Comparison of ENCODE assay signal across 15 cellular contexts in the genomic region with DNA sequence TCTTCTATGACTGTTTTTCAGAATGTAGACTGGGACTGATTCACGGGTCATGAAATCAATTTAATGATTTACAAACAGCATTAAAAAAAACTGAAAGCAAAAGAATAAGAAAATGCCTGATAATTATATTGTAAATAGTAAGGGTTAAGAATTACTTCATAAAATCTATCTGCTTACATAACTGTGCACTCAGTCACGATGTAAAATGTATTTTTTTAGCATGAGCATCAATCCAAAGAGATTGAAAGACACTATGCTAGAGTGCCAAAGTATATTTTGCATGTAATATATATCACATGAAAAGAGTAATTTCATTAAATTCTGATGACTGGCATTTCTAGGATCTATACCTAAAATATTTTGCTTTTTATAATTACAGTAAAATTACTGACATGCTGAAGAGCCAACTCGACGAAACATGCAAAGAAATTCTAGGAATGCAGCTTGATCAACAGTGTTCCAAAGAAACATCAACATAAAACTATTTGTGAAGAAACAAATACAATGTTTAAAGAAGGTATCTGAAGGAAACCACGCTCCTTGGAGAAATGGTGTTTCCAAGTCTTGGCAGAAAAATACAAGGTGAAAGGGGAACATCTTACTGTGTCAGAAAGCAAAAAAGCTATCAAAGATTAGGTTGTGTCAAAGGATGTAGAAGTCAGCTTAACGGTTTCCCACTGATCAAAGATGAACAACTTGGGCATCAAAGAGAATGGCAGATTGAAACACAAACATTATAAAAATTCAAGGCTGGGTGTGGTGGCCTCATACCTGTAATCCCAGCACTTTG. TPM values are rescaled to one million over a fixed set of nuclear protein-coding genes. Genes with fewer than 3 reads are reported as not detected.
DNase-seq lines count a peak whose midpoint lies in the region; ATAC-seq, FAIRE-seq and TF ChIP-seq lines count a peak whose summit lies in the region.
"Had no signal": no experiment of that assay in that cellular context is flagged by ENCODE, and none has a peak within 500 bp of the region (broad histone marks: within the 10 kb centered on the region; RNA-seq: fewer than 3 reads in every experiment).

No MANE protein-coding gene starts in this region.

- H3K4me2 ChIP-seq in astrocyte (ENCODE audit: low read length), result peak overlapping the region; percentile 12
- H3K4me2 ChIP-seq: PC-9 had no signal

- no peaks in the 10 kb centered on the region for H3K36me3 Mint-ChIP-seq in CD8-positive, alpha-beta T cell
- H3K36me3 Mint-ChIP-seq in astrocyte (ENCODE audit: low read depth, unreplicated experiment) (no peaks in the 10 kb centered on the region), mesothelial cell of epicardium (no peaks in the 10 kb centered on the region)

- CTCF ChIA-PET in CD8-positive, alpha-beta T cell (lab: Charles Lee), result interaction anchor here (4.2 kb wide), 1 partner anchor 12 kb away, joined by 17 read pairs; no protein-coding TSS in a partner anchor

- H3K27me3 Mint-ChIP-seq in CD8-positive, alpha-beta T cell (ENCODE audit: low read depth), result no peaks in the 10 kb centered on the region
- H3K27me3 Mint-ChIP-seq in astrocyte (ENCODE audit: low read depth, unreplicated experiment) (no peaks in the 10 kb centered on the region), mesothelial cell of epicardium (ENCODE audit: low read depth) (no peaks in the 10 kb centered on the region)

- no peak overlapping the region for H3K27ac Mint-ChIP-seq in CD8-positive, alpha-beta T cell
- H3K27ac Mint-ChIP-seq in astrocyte (ENCODE audit: unreplicated experiment), result peak overlapping the region; percentile 59
- H3K27ac Mint-ChIP-seq in mesothelial cell of epicardium, result peak overlapping the region; percentile 81

- POLR2A ChIA-PET in CD8-positive, alpha-beta T cell (lab: Charles Lee), result no interaction called here

- no peaks in the 10 kb centered on the region for H3K27me3 ChIP-seq in CD8-positive, alpha-beta T cell (ENCODE audit: insufficient read depth, low read length)
- H3K27me3 ChIP-seq in astrocyte (ENCODE audit: insufficient read depth, low read length), result no peaks in the 10 kb centered on the region
- no peaks in the 10 kb centered on the region for H3K27me3 ChIP-seq in small intestine (ENCODE audit: control insufficient read depth in 2 of 2, insufficient read depth in 2 of 2, low read length in 2 of 2)
- H3K27me3 ChIP-seq: foreskin keratinocyte, sigmoid colon had no signal

- no peak for DNase-seq in CD8-positive, alpha-beta T cell
- DNase-seq in HCEC 1CT (peak; percentile 47), astrocyte (ENCODE audit: low read depth) (peak; percentile 25), mesothelial cell of epicardium (ENCODE audit: low spot score in 2 of 2, unreplicated experiment in 2 of 2) (no peak), D721Med (ENCODE audit: insufficient read length, low spot score) (no peak), small intestine (no peak)
- DNase-seq: DMS53, GOT3, NCI-H446, PC-9, sigmoid colon had no signal

- intact Hi-C loops in CD8-positive, alpha-beta T cell (cut with DNase I, micrococcal nuclease), result loop anchor here in 1 of 2 experiments (5.0 kb wide), 1 partner anchor 46 kb away; no protein-coding TSS in a partner anchor

- H2AFZ ChIP-seq in astrocyte (ENCODE audit: low read depth, low read length), result peak overlapping the region; percentile 7
- H2AFZ ChIP-seq: PC-9 had no signal

- H3K36me3 ChIP-seq in CD8-positive, alpha-beta T cell (ENCODE audit: insufficient read depth, low read length), result no peaks in the 10 kb centered on the region
- H3K36me3 ChIP-seq in astrocyte (ENCODE audit: insufficient read depth, low read length) (no peaks in the 10 kb centered on the region), small intestine (ENCODE audit: control insufficient read depth in 2 of 2, insufficient read depth in 2 of 2, low read length in 2 of 2) (no peaks in the 10 kb centered on the region)
- H3K36me3 ChIP-seq: sigmoid colon, thoracic aorta had no signal

- H3K4me1 Mint-ChIP-seq in CD8-positive, alpha-beta T cell (ENCODE audit: low read depth), result peaks cover 18% of the 10 kb centered on the region
- peaks cover 28% of the 10 kb centered on the region for H3K4me1 Mint-ChIP-seq in astrocyte (ENCODE audit: low read depth, unreplicated experiment)
- H3K4me1 Mint-ChIP-seq in mesothelial cell of epicardium, result peaks cover 32% of the 10 kb centered on the region

- H3K9me3 Mint-ChIP-seq in CD8-positive, alpha-beta T cell, result no peaks in the 10 kb centered on the region
- H3K9me3 Mint-ChIP-seq in astrocyte (ENCODE audit: unreplicated experiment), result no peaks in the 10 kb centered on the region
- no peaks in the 10 kb centered on the region for H3K9me3 Mint-ChIP-seq in mesothelial cell of epicardium

- peak; percentile 89 for FAIRE-seq in astrocyte (lab: Jason Lieb, UNC)
- FAIRE-seq in D721Med (lab: Jason Lieb, UNC), result no peak
- FAIRE-seq in small intestine (lab: Jason Lieb, UNC), result no peak
- FAIRE-seq: GM12891 had no signal

- H3K79me2 ChIP-seq in astrocyte (ENCODE audit: insufficient read depth, low read length), result no peaks in the 10 kb centered on the region

- no peaks in the 10 kb centered on the region for H3K9me3 ChIP-seq in CD8-positive, alpha-beta T cell (ENCODE audit: low read length)
- H3K9me3 ChIP-seq in astrocyte (ENCODE audit: insufficient read depth, low read depth, low read length), result no peaks in the 10 kb centered on the region
- no peaks in the 10 kb centered on the region for H3K9me3 ChIP-seq in small intestine (ENCODE audit: control insufficient read depth, low read depth)
- H3K9me3 ChIP-seq: sigmoid colon, thoracic aorta had no signal

- no peak overlapping the region for H3K27ac ChIP-seq in CD8-positive, alpha-beta T cell (ENCODE audit: low read depth, low read length)
- H3K27ac ChIP-seq in astrocyte (ENCODE audit: low read depth, low read length) (peak overlapping the region; percentile 10), small intestine (ENCODE audit: low read depth in 1 of 2, low read length in 1 of 2) (no peak overlapping the region)
- H3K27ac ChIP-seq: foreskin keratinocyte, PC-9, sigmoid colon, thoracic aorta had no signal

- H3K4me1 ChIP-seq in CD8-positive, alpha-beta T cell (ENCODE audit: insufficient read depth, low read length), result peaks cover 6% of the 10 kb centered on the region
- peaks cover 29% of the 10 kb centered on the region for H3K4me1 ChIP-seq in astrocyte (ENCODE audit: insufficient read depth, low read length)
- no peaks in the 10 kb centered on the region for H3K4me1 ChIP-seq in small intestine (ENCODE audit: control insufficient read depth in 2 of 2, insufficient read depth in 1 of 2, low read depth in 1 of 2, low read length in 1 of 2)

- no peak for ATAC-seq in CD8-positive, alpha-beta T cell
- ATAC-seq in HG03175 (IDR thresholded peaks at IDR 0.05; ENCODE audit: unreplicated experiment), result no peak

- no peak for TF ChIP-seq CTCF in CD8-positive, alpha-beta T cell (IDR thresholded peaks at IDR 0.05)
- TF ChIP-seq CTCF in astrocyte (IDR thresholded peaks at IDR 0.05; ENCODE audit: insufficient read depth, low read depth, low read length), result no peak
- no peak for TF ChIP-seq CTCF in mesothelial cell of epicardium (IDR thresholded peaks at IDR 0.05; ENCODE audit: unreplicated experiment)
- TF ChIP-seq CTCF in D721Med (IDR thresholded peaks at IDR 0.05; ENCODE audit: insufficient read depth, missing control alignments), result no peak

- peak overlapping the region; percentile 12 for H3K4me3 Mint-ChIP-seq in CD8-positive, alpha-beta T cell
- H3K4me3 Mint-ChIP-seq in astrocyte (ENCODE audit: unreplicated experiment) (no peak overlapping the region), mesothelial cell of epicardium (no peak overlapping the region)

- H3K4me3 ChIP-seq in CD8-positive, alpha-beta T cell (ENCODE audit: low read depth, low read length), result no peak overlapping the region
- H3K4me3 ChIP-seq in astrocyte (ENCODE audit: insufficient read depth, low read depth, low read length), result no peak overlapping the region
- H3K4me3 ChIP-seq in small intestine (ENCODE audit: low read depth in 1 of 2, low read length in 2 of 2), result no peak overlapping the region
- H3K4me3 ChIP-seq: PC-9, sigmoid colon, thoracic aorta had no signal

- 72 to 80% (median 77%) methylated on average over 6 of the region's 6 CpGs for WGBS in small intestine, 3 donors

- no peak overlapping the region for H3K9ac ChIP-seq in astrocyte (ENCODE audit: low read length)

- H4K20me1 ChIP-seq in astrocyte (ENCODE audit: insufficient read depth, low read length), result no peaks in the 10 kb centered on the region

RNA-seq across cellular contexts. Expression of gene RTKN2, which starts 35.0 kb away (rescaled TPM):
- under 1 TPM; 0.49 to 0.61 TPM for total RNA-seq in CD8-positive, alpha-beta T cell
- 8.4 and 8.9 TPM in 2 replicates for total RNA-seq in astrocyte
- 6.0 to 6.9 TPM (median 6.1 TPM) in 3 replicates for total RNA-seq in mesothelial cell of epicardium
- 1 to 10 TPM in 1 of 3 donors, under 1 TPM in 2; 0.81 to 2.6 (median 0.89) TPM for polyA plus RNA-seq in small intestine
- total RNA-seq: sigmoid colon, thoracic aorta had no signal

Comparison
In these comparisons a context has a peak if more than half of its experiments do, and no peak if none do; other contexts are left out.
1. DNase-seq: peak in HCEC 1CT (single experiment) and astrocyte (single experiment); none in CD8-positive, alpha-beta T cell (0 of 7), mesothelial cell of epicardium (0 of 2), D721Med (single experiment) and small intestine (single experiment).